ENCODE assay signal across 31 cellular contexts in genomic region chr6:120604510-120604909, GRCh38.
"Had no signal": no experiment of that assay in that cellular context is flagged by ENCODE, and none has a peak within 500 bp of the region (broad histone marks: within the 10 kb centered on the region; RNA-seq: fewer than 3 reads in every experiment).

No MANE protein-coding gene starts in this region.

- H3K4me3 Mint-ChIP-seq: dendritic cell treated with granulocyte-macrophage colony-stimulating factor and Interleukin-4, amounts not matched to agents 40 ng/mL and 50 ng/mL, for 4 days; endodermal cell; mesothelial cell of epicardium; naive B cell; nephron; neural progenitor cell; stimulated activated naive CD8-positive, alpha-beta T cell treated with anti-CD3 and anti-CD28 coated beads, Interleukin-15, amount 100 ng/mL, for 72 hours; type B pancreatic cell had no signal

- H3K27ac ChIP-seq: epithelial cell of prostate, gastrocnemius medialis, heart left ventricle, hepatocyte, neural progenitor cell, prostate gland, right atrium auricular region, suprapubic skin, tibial artery had no signal

- H3K36me3 Mint-ChIP-seq: mesothelial cell of epicardium, naive B cell, neural progenitor cell, type B pancreatic cell had no signal

- H3K27me3 Mint-ChIP-seq: dendritic cell treated with granulocyte-macrophage colony-stimulating factor and Interleukin-4, amounts not matched to agents 40 ng/mL and 50 ng/mL, for 4 days; stimulated activated naive CD8-positive, alpha-beta T cell treated with anti-CD3 and anti-CD28 coated beads, Interleukin-15, amount 100 ng/mL, for 72 hours; type B pancreatic cell had no signal

- H3K4me3 ChIP-seq: gastrocnemius medialis, heart left ventricle, hepatocyte, mucosa of descending colon, neural progenitor cell, prostate gland, right atrium auricular region, smooth muscle cell, suprapubic skin, tibial artery had no signal

- H3K27ac Mint-ChIP-seq: dendritic cell treated with granulocyte-macrophage colony-stimulating factor and Interleukin-4, amounts not matched to agents 40 ng/mL and 50 ng/mL, for 4 days; endodermal cell; mesothelial cell of epicardium; naive B cell; nephron; neural progenitor cell; stimulated activated naive CD8-positive, alpha-beta T cell treated with anti-CD3 and anti-CD28 coated beads, Interleukin-15, amount 100 ng/mL, for 72 hours; type B pancreatic cell had no signal

- H3K36me3 ChIP-seq: gastrocnemius medialis, heart left ventricle, neural progenitor cell, prostate gland, right atrium auricular region, suprapubic skin, tibial artery had no signal

- H3K4me1 Mint-ChIP-seq: endodermal cell; mesothelial cell of epicardium; naive B cell; nephron; stimulated activated naive CD8-positive, alpha-beta T cell treated with anti-CD3 and anti-CD28 coated beads, Interleukin-15, amount 100 ng/mL, for 72 hours had no signal

- ATAC-seq: esophagus mucosa; gastrocnemius medialis; heart left ventricle; left lobe of liver; mucosa of descending colon; sciatic nerve; stimulated activated naive CD8-positive, alpha-beta T cell treated with anti-CD3 and anti-CD28 coated beads, Interleukin-15, amount 100 ng/mL, for 72 hours had no signal

- H3K9me3 ChIP-seq: gastrocnemius medialis, heart left ventricle, mucosa of descending colon, prostate gland, right atrium auricular region, suprapubic skin, tibial artery had no signal

- H3K9me3 Mint-ChIP-seq: dendritic cell treated with granulocyte-macrophage colony-stimulating factor and Interleukin-4, amounts not matched to agents 40 ng/mL and 50 ng/mL, for 4 days; endodermal cell; mesothelial cell of epicardium; naive B cell; nephron; neural progenitor cell; stimulated activated naive CD8-positive, alpha-beta T cell treated with anti-CD3 and anti-CD28 coated beads, Interleukin-15, amount 100 ng/mL, for 72 hours; type B pancreatic cell had no signal

- H3K27me3 ChIP-seq: gastrocnemius medialis, heart left ventricle, hepatocyte, neural progenitor cell, right atrium auricular region, suprapubic skin, tibial artery had no signal

- H3K4me1 ChIP-seq: gastrocnemius medialis, heart left ventricle, prostate gland, right atrium auricular region, suprapubic skin had no signal

- DNase-seq: effector CD8-positive, alpha-beta T cell; endodermal cell; foreskin fibroblast; gastrocnemius medialis; heart left ventricle; kidney; mesenchymal stem cell; mucosa of descending colon; naive B cell; nucleus accumbens; stimulated activated CD4-positive, alpha-beta T cell treated with anti-CD3 and anti-CD28 coated beads, Interleukin-12 subunit alpha, Interleukin-12 subunit beta, amount 100 ng/mL, for 4 hours; stimulated activated CD4-positive, alpha-beta T cell treated with anti-CD3 and anti-CD28 coated beads, Interleukin-1b, Interleukin-23, amount 100 ng/mL, for 48 hours; stimulated activated CD4-positive, alpha-beta T cell treated with anti-CD3 and anti-CD28 coated beads, Interleukin-4, amount 100 ng/mL, for 1 hour; stimulated activated CD8-positive, alpha-beta memory T cell treated with anti-CD3 and anti-CD28 coated beads, Interleukin-4, amount 100 ng/mL, for 48 hours; stimulated activated naive CD4-positive, alpha-beta T cell; stimulated activated naive CD8-positive, alpha-beta T cell treated with anti-CD3 and anti-CD28 coated beads, Interleukin-15, amount 100 ng/mL, for 72 hours; tibial artery had no signal
